Comparison of ENCODE assay signal across 8 cellular contexts in genomic region chr1:156126701-156127534, GRCh38. TPM values are rescaled to one million over a fixed set of nuclear protein-coding genes. Genes with fewer than 3 reads are reported as not detected.
DNase-seq lines count a peak whose midpoint lies in the region; ATAC-seq and TF ChIP-seq lines count a peak whose summit lies in the region.

No MANE protein-coding gene starts in this region.

- H3K9ac ChIP-seq in skeletal muscle satellite cell (ENCODE audit: low read depth, low read length), result peak overlapping the region; percentile 87

- H3K4me1 ChIP-seq in DOHH2 (ENCODE audit: control insufficient read depth, low read length), result peaks cover 35% of the 10 kb centered on the region
- peaks cover 85% of the 10 kb centered on the region for H3K4me1 ChIP-seq in skeletal muscle satellite cell (ENCODE audit: control insufficient read depth, insufficient read depth, low read length)

- peaks cover 88% of the 10 kb centered on the region for H3K4me1 Mint-ChIP-seq in HFFc6 (ENCODE audit: low read depth)

- no peaks in the 10 kb centered on the region for H3K36me3 ChIP-seq in DOHH2 (ENCODE audit: control insufficient read depth, low read length)
- H3K36me3 ChIP-seq in skeletal muscle satellite cell (ENCODE audit: insufficient read depth, low read length), result peaks cover 29% of the 10 kb centered on the region

- peak overlapping the region; percentile 62 for H3K4me2 ChIP-seq in DOHH2 (ENCODE audit: low read length)
- peak overlapping the region; percentile 76 for H3K4me2 ChIP-seq in skeletal muscle satellite cell (ENCODE audit: low read length)

- H3K4me3 ChIP-seq in DOHH2 (ENCODE audit: low read length), result peak overlapping the region; percentile 73
- H3K4me3 ChIP-seq in fibroblast of mammary gland (ENCODE audit: control insufficient read depth, low read depth, low read length), result peak overlapping the region; percentile 31
- peak overlapping the region; percentile 54 for H3K4me3 ChIP-seq in skeletal muscle satellite cell (ENCODE audit: low read length)

- no peaks in the 10 kb centered on the region for H3K9me2 ChIP-seq in DOHH2 (replicated peaks; ENCODE audit: control insufficient read depth, low read length)

- peak; percentile 97 for DNase-seq in HFFc6
- DNase-seq in OCI-M2 (lab: John Stamatoyannopoulos, UW; ENCODE audit: unreplicated experiment), result peak; percentile 33
- peak; percentile 88 to 90 for DNase-seq in activated T-cell treated with anti-CD3 and anti-CD28 coated beads, Interleukin-2, amount 50 U/mL, for 48 hours
- peak; percentile 94 for DNase-seq in fibroblast of mammary gland (ENCODE audit: low read depth)
- DNase-seq in NCI-H128 (lab: John Stamatoyannopoulos, UW; ENCODE audit: unreplicated experiment), result no peak

- no peaks in the 10 kb centered on the region for H3K79me2 ChIP-seq in DOHH2 (ENCODE audit: control insufficient read depth, low read length)

- peaks cover 29% of the 10 kb centered on the region for H3K9me3 Mint-ChIP-seq in HFFc6

- no peak for ATAC-seq in HG03520 (IDR thresholded peaks at IDR 0.05; ENCODE audit: unreplicated experiment)

- TF ChIP-seq CTCF in DOHH2 (IDR thresholded peaks at IDR 0.05; ENCODE audit: low read depth, low read length, poor library complexity, severe bottlenecking), result no peak
- TF ChIP-seq CTCF in HFFc6 (IDR thresholded peaks at IDR 0.05), result no peak
- no peak for TF ChIP-seq CTCF in fibroblast of mammary gland (conservative IDR thresholded peaks at IDR 0.05; ENCODE audit: control insufficient read depth, insufficient read depth, low read depth, low read length)

- H3K27me3 Mint-ChIP-seq in HFFc6 (ENCODE audit: insufficient read depth), result peaks cover 94% of the 10 kb centered on the region

- H3K9me3 ChIP-seq in DOHH2 (ENCODE audit: control insufficient read depth, insufficient read depth, low read length) (no peaks in the 10 kb centered on the region), skeletal muscle satellite cell (replicated peaks; ENCODE audit: low read length) (no peaks in the 10 kb centered on the region)

- no peak overlapping the region for H3K27ac ChIP-seq in DOHH2 (ENCODE audit: low read depth, low read length)

- peaks cover 3% of the 10 kb centered on the region; the same call in 1 of the 2 replicates for H3F3A ChIP-seq in DOHH2 (ENCODE audit: control insufficient read depth, insufficient read depth)

- H3K27me3 ChIP-seq in DOHH2 (ENCODE audit: control insufficient read depth, low read length) (no peaks in the 10 kb centered on the region), skeletal muscle satellite cell (ENCODE audit: control insufficient read depth, insufficient read depth, low read length) (no peaks in the 10 kb centered on the region)

- H3K36me3 Mint-ChIP-seq in HFFc6 (ENCODE audit: low read depth), result peaks cover 65% of the 10 kb centered on the region

- H3K4me3 Mint-ChIP-seq in HFFc6, result peak overlapping the region; percentile 86

- H3K27ac Mint-ChIP-seq in HFFc6, result peak overlapping the region; percentile 98

- no peaks in the 10 kb centered on the region for H4K20me1 ChIP-seq in DOHH2 (ENCODE audit: control insufficient read depth, insufficient read depth, low read depth, low read length)

RNA-seq across cellular contexts. Expression of gene LMNA, which starts 12.4 kb away (rescaled TPM):
- total RNA-seq in HFFc6 (2021; fragmentation: NEBNext Ultra II Directional; extraction: Animal tissue kit (Norgen Biotek cat#: 25700)), result 1,000 to 10,000 TPM; 1,238 to 1,664 (median 1,535) TPM
- total RNA-seq in skeletal muscle satellite cell (2012; rRNA removed), result 967 and 1,030 TPM in 2 replicates

RNA-seq across cellular contexts. Expression of gene SEMA4A, which starts 26.5 kb away (rescaled TPM):
- total RNA-seq in HFFc6 (2021; fragmentation: NEBNext Ultra II Directional; extraction: Animal tissue kit (Norgen Biotek cat#: 25700)), result 1 to 10 TPM in 2 of 6 experiments, under 1 TPM in 4; 0.71 to 1.1 (median 0.83) TPM
- 0.25 TPM in 1 of 2 replicates, not detected in the other for total RNA-seq in skeletal muscle satellite cell (2012; rRNA removed)

RNA-seq across cellular contexts. Expression of gene MEX3A, which starts 44.7 kb away (rescaled TPM):
- 1 to 10 TPM; 1.4 to 3.1 (median 2.2) TPM for total RNA-seq in HFFc6 (2021; fragmentation: NEBNext Ultra II Directional; extraction: Animal tissue kit (Norgen Biotek cat#: 25700))
- 0.51 and 3.5 TPM in 2 replicates for total RNA-seq in skeletal muscle satellite cell (2012; rRNA removed)
